ENCODE assay signal across 1 cellular context in the genomic region with DNA sequence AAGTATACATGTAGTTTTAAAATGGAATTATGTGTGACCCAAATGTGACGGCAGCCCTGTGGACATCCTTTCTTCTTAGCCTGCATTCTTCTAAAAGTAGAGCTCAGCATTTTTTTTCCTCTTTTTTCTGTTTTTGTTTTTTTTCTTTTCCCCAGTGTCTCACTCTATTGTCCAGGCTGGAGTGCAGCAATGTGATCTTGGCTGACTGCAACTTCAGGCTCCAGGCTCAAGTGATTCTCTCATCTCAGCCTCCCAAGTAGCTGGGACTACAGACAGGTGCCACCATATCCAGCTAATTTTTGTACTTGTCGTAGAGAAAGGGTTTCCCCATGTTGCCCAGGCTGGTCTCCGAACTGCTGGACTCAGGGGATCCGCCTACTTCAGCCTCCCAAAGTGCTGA.
TF ChIP-seq lines count a peak whose summit lies in the region.

No MANE protein-coding gene starts in this region.

TF ChIP-seq in H1, 55 proteins besides CTCF, POLR2A, EP300 and RAD21:
- TF ChIP-seq KDM1A (IDR thresholded peaks at IDR 0.05; ENCODE audit: borderline replicate concordance, low read length) (0 out of 2 replicates have a peak, but pooled peaks have one; percentile 45), MAFK (IDR thresholded peaks at IDR 0.05; ENCODE audit: low read depth, low read length) (no peak), POLR2AphosphoS5 (IDR thresholded peaks at IDR 0.05; ENCODE audit: low read depth, low read length) (no peak)
